In the genomic region with DNA sequence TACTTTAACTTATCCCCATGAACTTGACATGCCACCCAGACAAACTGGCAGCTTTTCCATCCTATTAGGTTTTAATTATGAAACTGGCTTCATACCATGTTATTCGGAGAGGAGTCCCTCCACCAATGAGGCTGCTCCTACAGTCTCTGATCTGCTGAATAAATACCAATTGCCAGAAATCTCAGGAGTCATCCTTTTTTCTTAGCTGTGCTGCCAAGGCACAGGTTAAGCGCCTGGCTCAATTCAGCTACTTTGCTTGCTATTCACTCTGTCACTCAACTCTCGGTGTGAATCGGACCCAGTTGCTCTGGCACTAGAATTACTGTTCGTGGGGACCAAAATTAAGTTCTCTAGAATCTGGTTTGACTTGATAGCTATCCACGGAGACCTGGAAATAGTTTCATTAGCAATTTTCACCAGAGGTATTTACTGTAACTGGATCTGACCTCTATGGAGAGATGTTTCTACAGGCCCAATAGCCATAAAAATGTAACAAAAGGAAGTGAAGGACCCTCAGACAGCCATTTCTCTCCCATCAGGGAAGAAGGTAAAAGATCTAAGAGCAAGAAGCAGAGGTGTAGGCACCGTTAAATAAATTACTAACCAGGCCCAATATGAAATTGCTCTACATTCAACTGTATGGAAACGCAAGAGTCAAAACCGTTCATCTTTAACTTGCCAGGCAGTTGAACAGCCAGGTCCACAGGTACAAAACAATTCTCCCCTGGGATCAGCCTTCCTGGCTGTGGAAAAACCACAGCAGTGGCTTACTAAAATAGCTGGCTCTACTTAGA, we compare ENCODE assay signal across 8 cellular contexts. TPM values are rescaled to one million over a fixed set of nuclear protein-coding genes. Genes with fewer than 3 reads are reported as not detected.
DNase-seq lines count a peak whose midpoint lies in the region; TF ChIP-seq lines count a peak whose summit lies in the region.

No MANE protein-coding gene starts in this region.

- DNase-seq in GM12865 (ENCODE audit: low read depth), result no peak
- DNase-seq in RPMI7951 (ENCODE audit: low read depth), result peak; percentile 46
- DNase-seq in endothelial cell (ENCODE audit: low spot score), result no peak
- DNase-seq in putamen (ENCODE audit: low spot score), result peak; percentile 43
- DNase-seq in cortex of kidney (lab: John Stamatoyannopoulos, UW), result no peak
- no peak for DNase-seq in NCI-H226
- no peak for DNase-seq in HuH-7.5 (ENCODE audit: low spot score)
- no peak for DNase-seq in NCI-H2081 (lab: John Stamatoyannopoulos, UW)

- H3K36me3 Mint-ChIP-seq in endothelial cell (ENCODE audit: low read depth, unreplicated experiment), result peaks cover 24% of the 10 kb centered on the region

- no peak overlapping the region for H3K4me3 Mint-ChIP-seq in endothelial cell (ENCODE audit: unreplicated experiment)

- H3K9me3 Mint-ChIP-seq in endothelial cell (ENCODE audit: unreplicated experiment), result no peaks in the 10 kb centered on the region

- H3K27ac Mint-ChIP-seq in endothelial cell (ENCODE audit: unreplicated experiment), result peak overlapping the region; percentile 16

- H3K4me1 Mint-ChIP-seq in endothelial cell (ENCODE audit: unreplicated experiment), result peaks cover 38% of the 10 kb centered on the region

- H3K27me3 Mint-ChIP-seq in endothelial cell (ENCODE audit: unreplicated experiment), result peaks cover 4% of the 10 kb centered on the region

- peak overlapping the region; percentile 98 for H3K4me3 ChIP-seq in GM12865 (ENCODE audit: low read depth, low read length)

- TF ChIP-seq CTCF in GM12865 (IDR thresholded peaks at IDR 0.05; ENCODE audit: insufficient read depth, low read depth, low read length, missing control alignments) (no peak), endothelial cell (IDR thresholded peaks at IDR 0.05; ENCODE audit: unreplicated experiment) (no peak)

RNA-seq across cellular contexts. Expression of a gene that starts 5.4 kb away (rescaled TPM):
- 6.7 and 7.4 TPM in 2 replicates for total RNA-seq in RPMI7951 (2014; rRNA removed; shearing (Covaris generic))
- 56.7 TPM for total RNA-seq in endothelial cell (ENCODE audit: unreplicated experiment)

RNA-seq across cellular contexts. Expression of a gene that starts 22.5 kb away (rescaled TPM):
- total RNA-seq in RPMI7951 (2014; rRNA removed; shearing (Covaris generic)), result 251 and 272 TPM in 2 replicates
- 134 TPM for total RNA-seq in endothelial cell (ENCODE audit: unreplicated experiment)

RNA-seq across cellular contexts. Expression of a gene that starts 59.7 kb away (rescaled TPM):
- 49.0 and 61.2 TPM in 2 replicates for total RNA-seq in RPMI7951 (2014; rRNA removed; shearing (Covaris generic))
- total RNA-seq in endothelial cell (ENCODE audit: unreplicated experiment), result 46.7 TPM

Comparison
In these comparisons a context has a peak if more than half of its experiments do, and no peak if none do; other contexts are left out.
1. DNase-seq: peak in RPMI7951 (single experiment) and putamen (single experiment); none in GM12865 (single experiment), endothelial cell (single experiment), cortex of kidney (single experiment), NCI-H226 (single experiment), HuH-7.5 (single experiment) and NCI-H2081 (0 of 2).